Comparison of ENCODE assay signal across 17 cellular contexts in genomic region chr9:8254527-8254926, GRCh38.
DNase-seq lines count a peak whose midpoint lies in the region; ATAC-seq, FAIRE-seq and TF ChIP-seq lines count a peak whose summit lies in the region.
"Had no signal": no experiment of that assay in that cellular context is flagged by ENCODE, and none has a peak within 500 bp of the region (broad histone marks: within the 10 kb centered on the region; RNA-seq: fewer than 3 reads in every experiment).

No MANE protein-coding gene starts in this region.

- DNase-seq in H54 (ENCODE audit: insufficient read length, low spot score): peak; percentile 10
- DNase-seq in fibroblast of the conjunctiva (ENCODE audit: low read depth): peak; percentile 30
- peak; percentile 53 for DNase-seq in stromal cell of bone marrow (ENCODE audit: low read depth)
- no peak for DNase-seq in DMS153 (lab: John Stamatoyannopoulos, UW)
- DNase-seq: AML-193, DMS79 treated with DMSO at 0.1 percent for 48 hours, NCI-H1105, NCI-H1694, NCI-H2107, NCI-H2227 treated with DMSO at 0.1 percent for 48 hours, NCI-H510A treated with DMSO at 0.1 percent for 48 hours, NCI-H774, OCI-M1, Right ventricle myocardium superior had no signal

- no peak for TF ChIP-seq POLR2A in H54 (IDR thresholded peaks at IDR 0.05; ENCODE audit: low read depth, low read length)

- FAIRE-seq in H54 (lab: Jason Lieb, UNC): peak; percentile 6

- peak; percentile 74 for ATAC-seq in esophagus mucosa
- no peak for ATAC-seq in HG03196 (IDR thresholded peaks at IDR 0.05; ENCODE audit: unreplicated experiment)
- no peak for ATAC-seq in GM18511 (IDR thresholded peaks at IDR 0.05; ENCODE audit: unreplicated experiment)
